23 cellular contexts compared by ENCODE assay signal in genomic region chr17:14547556-14547955, GRCh38.
DNase-seq lines count a peak whose midpoint lies in the region; TF ChIP-seq lines count a peak whose summit lies in the region.
"Had no signal": no experiment of that assay in that cellular context is flagged by ENCODE, and none has a peak within 500 bp of the region (broad histone marks: within the 10 kb centered on the region; RNA-seq: fewer than 3 reads in every experiment).

No MANE protein-coding gene starts in this region.

- TF ChIP-seq CTCF in neural progenitor cell (IDR thresholded peaks at IDR 0.05) = no peak
- TF ChIP-seq CTCF in coronary artery (IDR thresholded peaks at IDR 0.05) = no peak

- H3K9me3 Mint-ChIP-seq in neural progenitor cell = peaks cover 2% of the 10 kb centered on the region

- H4K20me1 ChIP-seq in BLaER1 treated with 17β-estradiol and CSF1 and Interleukin-3, amounts not matched to agents 10 nM and 100 nM = no peaks in the 10 kb centered on the region
- no peaks in the 10 kb centered on the region for H4K20me1 ChIP-seq in neural progenitor cell (ENCODE audit: low read depth)

- peak; percentile 61 to 76 for DNase-seq in SJCRH30
- no peak for DNase-seq in neural progenitor cell (ENCODE audit: low spot score)
- DNase-seq in coronary artery (ENCODE audit: low spot score) = no peak
- no peak for DNase-seq in NCI-H2171 treated with DMSO at 0.1 percent for 48 hours (lab: John Stamatoyannopoulos, UW)
- DNase-seq in amniotic stem cell (lab: John Stamatoyannopoulos, UW) = no peak
- DNase-seq: 8988T; ACHN; AML-193; BE2C; Caco-2; CD4-positive, CD25-positive, alpha-beta regulatory T cell; CD8-positive, alpha-beta T cell; DMS153; DMS79; EL; GDM1; HFFc6 had no signal

- peaks cover 15% of the 10 kb centered on the region for H3K4me1 Mint-ChIP-seq in neural progenitor cell

- peak overlapping the region; percentile 87 for H3K27ac Mint-ChIP-seq in neural progenitor cell
- H3K27ac Mint-ChIP-seq: CD4-positive, CD25-positive, alpha-beta regulatory T cell; CD8-positive, alpha-beta T cell; GM23338; HFFc6 had no signal

- no peaks in the 10 kb centered on the region for H3K36me3 Mint-ChIP-seq in neural progenitor cell
- H3K36me3 Mint-ChIP-seq: CD4-positive, CD25-positive, alpha-beta regulatory T cell; CD8-positive, alpha-beta T cell had no signal

- H2AFZ ChIP-seq in neural progenitor cell (replicated peaks) = no peak overlapping the region
- H2AFZ ChIP-seq: GM23338 had no signal

- no peak overlapping the region for H3K27ac ChIP-seq in BLaER1 treated with 17β-estradiol and CSF1 and Interleukin-3, amounts not matched to agents 10 nM and 100 nM
- H3K27ac ChIP-seq in SJCRH30 = peak overlapping the region; percentile 38
- H3K27ac ChIP-seq in neural progenitor cell = no peak overlapping the region
- H3K27ac ChIP-seq in coronary artery = no peak overlapping the region
- H3K27ac ChIP-seq: A549, C4-2B had no signal

- H3K9ac ChIP-seq in BLaER1 treated with 17β-estradiol and CSF1 and Interleukin-3, amounts not matched to agents 10 nM and 100 nM = no peak overlapping the region
- no peak overlapping the region for H3K9ac ChIP-seq in neural progenitor cell

- no peak overlapping the region for H3K4me3 Mint-ChIP-seq in neural progenitor cell
- H3K4me3 Mint-ChIP-seq: CD4-positive, CD25-positive, alpha-beta regulatory T cell; CD8-positive, alpha-beta T cell; GM23338; HFFc6 had no signal

- no peaks in the 10 kb centered on the region for H3K27me3 ChIP-seq in BLaER1 treated with 17β-estradiol and CSF1 and Interleukin-3, amounts not matched to agents 10 nM and 100 nM
- H3K27me3 ChIP-seq in SJCRH30 (no peaks in the 10 kb centered on the region), neural progenitor cell (no peaks in the 10 kb centered on the region)
- H3K27me3 ChIP-seq: BE2C had no signal

- no peaks in the 10 kb centered on the region for H3K36me3 ChIP-seq in BLaER1 treated with 17β-estradiol and CSF1 and Interleukin-3, amounts not matched to agents 10 nM and 100 nM
- H3K36me3 ChIP-seq in SJCRH30 = no peaks in the 10 kb centered on the region
- H3K36me3 ChIP-seq in neural progenitor cell = no peaks in the 10 kb centered on the region
- H3K36me3 ChIP-seq: BE2C, HAP-1 had no signal

- H3K4me3 ChIP-seq in BLaER1 treated with 17β-estradiol and CSF1 and Interleukin-3, amounts not matched to agents 10 nM and 100 nM = no peak overlapping the region
- H3K4me3 ChIP-seq in SJCRH30 (no peak overlapping the region), neural progenitor cell (no peak overlapping the region), coronary artery (no peak overlapping the region)
- H3K4me3 ChIP-seq: A549, GM12878, GM23338, HAP-1 had no signal

- H3K4me2 ChIP-seq in BLaER1 treated with 17β-estradiol and CSF1 and Interleukin-3, amounts not matched to agents 10 nM and 100 nM = peak overlapping the region in 7 of 11 experiments; percentile 5 to 54 (median 32); a peak in 8 of 22 replicates
- no peak overlapping the region for H3K4me2 ChIP-seq in neural progenitor cell
- H3K4me2 ChIP-seq: A549, GM23338 had no signal

- H3F3A ChIP-seq in neural progenitor cell (ENCODE audit: low read depth) = no peaks in the 10 kb centered on the region

- H3K9me3 ChIP-seq in BLaER1 treated with 17β-estradiol and CSF1 and Interleukin-3, amounts not matched to agents 10 nM and 100 nM (replicated peaks in 1 of 11) = peaks cover 0 to 20% (median 13%) of the 10 kb centered on the region in 11 experiments; a peak in 17 of 22 replicates
- H3K9me3 ChIP-seq in SJCRH30 (replicated peaks) = peaks cover 8% of the 10 kb centered on the region; the same call in 1 of the 2 replicates
- no peaks in the 10 kb centered on the region for H3K9me3 ChIP-seq in neural progenitor cell (ENCODE audit: low read depth)
- H3K9me3 ChIP-seq: BE2C, Caco-2, HAP-1 had no signal

- peaks cover 8% of the 10 kb centered on the region for H3K27me3 Mint-ChIP-seq in neural progenitor cell (ENCODE audit: insufficient read depth, low read depth)

- no peaks in the 10 kb centered on the region for H3K79me2 ChIP-seq in neural progenitor cell (ENCODE audit: low read depth)

- peaks cover 5 to 43% (median 23%) of the 10 kb centered on the region in 10 experiments for H3K4me1 ChIP-seq in BLaER1 treated with 17β-estradiol and CSF1 and Interleukin-3, amounts not matched to agents 10 nM and 100 nM
- H3K4me1 ChIP-seq in SJCRH30 (peaks cover 17% of the 10 kb centered on the region), neural progenitor cell (peaks cover 4% of the 10 kb centered on the region)
- H3K4me1 ChIP-seq: A549, BE2C, Caco-2, HAP-1 had no signal

Comparison
In these comparisons a context has a peak if more than half of its experiments do, and no peak if none do; other contexts are left out.
1. DNase-seq: peak in SJCRH30 (2 of 2); none in neural progenitor cell (single experiment), coronary artery (single experiment), NCI-H2171 treated with DMSO at 0.1 percent for 48 hours (single experiment) and amniotic stem cell (single experiment).